Comparison of ENCODE assay signal across 25 cellular contexts in genomic region chr22:37558815-37559214, GRCh38. TPM values are rescaled to one million over a fixed set of nuclear protein-coding genes. Genes with fewer than 3 reads are reported as not detected.
DNase-seq lines count a peak whose midpoint lies in the region; TF ChIP-seq lines count a peak whose summit lies in the region.
"Had no signal": no experiment of that assay in that cellular context is flagged by ENCODE, and none has a peak within 500 bp of the region (broad histone marks: within the 10 kb centered on the region; RNA-seq: fewer than 3 reads in every experiment).

No MANE protein-coding gene starts in this region.

- no peaks in the 10 kb centered on the region for H3K9me3 ChIP-seq in H9 (ENCODE audit: control insufficient read depth, low read depth, low read length)
- no peaks in the 10 kb centered on the region for H3K9me3 ChIP-seq in mesenchymal stem cell (ENCODE audit: control insufficient read depth, low read length)
- no peaks in the 10 kb centered on the region for H3K9me3 ChIP-seq in spleen
- H3K9me3 ChIP-seq in SK-N-SH: no peaks in the 10 kb centered on the region
- H3K9me3 ChIP-seq: thyroid gland had no signal

- H3K4me3 Mint-ChIP-seq in H9: peak overlapping the region in 1 of 2 experiments; percentile 41; a peak in 1 of 5 replicates
- peak overlapping the region in 3 of 5 experiments; percentile 0 to 73 (median 23) for H3K4me3 Mint-ChIP-seq in brain
- no peak overlapping the region for H3K4me3 Mint-ChIP-seq in activated T-cell treated with anti-CD3 and anti-CD28 coated beads, Interleukin-2, amount 50 U/mL, for 24 hours
- H3K4me3 Mint-ChIP-seq: activated B cell treated with CpG ODN at 0.5 μM for 24 hours; activated naive CD8-positive, alpha-beta T cell treated with anti-CD3 and anti-CD28 coated beads for 36 hours had no signal

- H3K27me3 ChIP-seq in H9 (ENCODE audit: insufficient read depth, low read length) (peaks cover 3% of the 10 kb centered on the region; the same call in 1 of the 2 replicates), mesenchymal stem cell (ENCODE audit: control insufficient read depth in 1 of 2, insufficient read depth in 1 of 2, low read length in 2 of 2) (no peaks in the 10 kb centered on the region), spleen (replicated peaks in 1 of 7) (peaks cover 0 to 81% (median 22%) of the 10 kb centered on the region in 7 donors), SK-N-SH (ENCODE audit: insufficient read depth) (no peaks in the 10 kb centered on the region)
- H3K27me3 ChIP-seq: SJSA1, thyroid gland had no signal

- H4K8ac ChIP-seq in H9 (replicated peaks; ENCODE audit: insufficient read length, low read depth, low read length): no peak overlapping the region
- H4K8ac ChIP-seq in mesenchymal stem cell (ENCODE audit: low read length): no peak overlapping the region

- no peak overlapping the region for H4K91ac ChIP-seq in H9 (ENCODE audit: insufficient read length, low read depth, low read length)
- peak overlapping the region; percentile 85 for H4K91ac ChIP-seq in mesenchymal stem cell (ENCODE audit: low read length)

- H3K4me3 ChIP-seq in mesenchymal stem cell (ENCODE audit: insufficient read depth in 1 of 2, low read depth in 1 of 2, low read length in 2 of 2): no peak overlapping the region
- H3K4me3 ChIP-seq in spleen: no peak overlapping the region
- no peak overlapping the region for H3K4me3 ChIP-seq in SK-N-SH (ENCODE audit: low read depth in 2 of 2, low read length in 1 of 2)
- H3K4me3 ChIP-seq: cardiac muscle cell, thyroid gland had no signal

- H3K79me2 ChIP-seq in H9 (ENCODE audit: insufficient read depth, low read length): no peaks in the 10 kb centered on the region; the same call in 1 of the 2 replicates
- peaks cover 32% of the 10 kb centered on the region for H3K79me2 ChIP-seq in SK-N-SH (ENCODE audit: insufficient read depth)

- H2AK5ac ChIP-seq in H9 (ENCODE audit: insufficient read length, low read length): no peak overlapping the region
- peak overlapping the region; percentile 51 for H2AK5ac ChIP-seq in mesenchymal stem cell (ENCODE audit: low read length, severe bottlenecking)

- H3K4ac ChIP-seq in H9 (ENCODE audit: low read depth, low read length) (no peak overlapping the region), mesenchymal stem cell (ENCODE audit: low read depth in 1 of 2, low read length in 2 of 2) (peak overlapping the region in 1 of 2 experiments; percentile 15)

- peaks cover 63% of the 10 kb centered on the region for H3K27me3 Mint-ChIP-seq in H9 (ENCODE audit: low read depth)
- H3K27me3 Mint-ChIP-seq in brain: peaks cover 70% of the 10 kb centered on the region
- peaks cover 68% of the 10 kb centered on the region for H3K27me3 Mint-ChIP-seq in activated T-cell treated with anti-CD3 and anti-CD28 coated beads, Interleukin-2, amount 50 U/mL, for 24 hours

- H3K27ac ChIP-seq in H9 (ENCODE audit: insufficient read length, low read depth, low read length) (no peak overlapping the region), mesenchymal stem cell (ENCODE audit: low read length, poor library complexity, severe bottlenecking) (peak overlapping the region; percentile 24), spleen (peak overlapping the region in 5 of 8 donors; percentile 82 to 91 (median 87)), SK-N-SH (ENCODE audit: low read depth in 2 of 2, low read length in 1 of 2) (no peak overlapping the region)
- H3K27ac ChIP-seq: cardiac muscle cell, SJSA1 had no signal

- no peak for TF ChIP-seq RAD21 in SK-N-SH (IDR thresholded peaks at IDR 0.05; ENCODE audit: low read length)

- no peak overlapping the region for H3K18ac ChIP-seq in H9 (ENCODE audit: insufficient read length, low read depth, low read length)
- peak overlapping the region in 1 of 2 experiments; percentile 61 for H3K18ac ChIP-seq in mesenchymal stem cell (ENCODE audit: low read depth in 1 of 2, low read length in 2 of 2)

- H2BK15ac ChIP-seq in H9 (ENCODE audit: low read depth, low read length) (no peak overlapping the region), mesenchymal stem cell (ENCODE audit: low read depth, poor library complexity, severe bottlenecking) (peak overlapping the region; percentile 15)

- H3K4me1 ChIP-seq in H9 (ENCODE audit: insufficient read depth, low read length) (peaks cover 7% of the 10 kb centered on the region; the same call in 1 of the 2 replicates), mesenchymal stem cell (ENCODE audit: control insufficient read depth, insufficient read depth, low read depth, low read length) (peaks cover 48% of the 10 kb centered on the region), spleen (peaks cover 13 to 51% (median 37%) of the 10 kb centered on the region in 6 donors), SK-N-SH (ENCODE audit: control insufficient read depth in 1 of 2, insufficient read depth in 2 of 2, low read depth in 1 of 2, low read length in 1 of 2) (peaks cover 10 to 20% of the 10 kb centered on the region in 2 experiments; a peak in 3 of 4 replicates)

- no peak overlapping the region for H2AFZ ChIP-seq in H9 (ENCODE audit: low read length)
- no peak overlapping the region for H2AFZ ChIP-seq in mesenchymal stem cell (ENCODE audit: low read depth, low read length)
- H2AFZ ChIP-seq in SK-N-SH (ENCODE audit: low read depth): no peak overlapping the region

- no peak overlapping the region for H3K9ac ChIP-seq in H9 (ENCODE audit: extremely low read depth, insufficient read length, low read length)
- H3K9ac ChIP-seq in mesenchymal stem cell (ENCODE audit: low read length): no peak overlapping the region
- no peak overlapping the region for H3K9ac ChIP-seq in SK-N-SH

- POLR2A ChIA-PET in SK-N-SH (lab: Yijun Ruan, JAX): no interaction called here

- H3F3A ChIP-seq in SK-N-SH (replicated peaks; ENCODE audit: insufficient read depth): peaks cover 36% of the 10 kb centered on the region

- peaks cover 44 to 51% of the 10 kb centered on the region in 2 experiments for H3K4me1 Mint-ChIP-seq in H9
- H3K4me1 Mint-ChIP-seq in brain: peaks cover 55% of the 10 kb centered on the region
- H3K4me1 Mint-ChIP-seq in activated T-cell treated with anti-CD3 and anti-CD28 coated beads, Interleukin-2, amount 50 U/mL, for 24 hours (ENCODE audit: low read depth): peaks cover 18% of the 10 kb centered on the region

- no peak overlapping the region for H3T11ph ChIP-seq in H9 (ENCODE audit: low read length)

- H3K36me3 ChIP-seq in mesenchymal stem cell (ENCODE audit: control insufficient read depth in 1 of 2, insufficient read depth in 2 of 2, low read depth in 1 of 2, low read length in 2 of 2): peaks cover 5 to 12% of the 10 kb centered on the region in 2 experiments
- H3K36me3 ChIP-seq in spleen: no peaks in the 10 kb centered on the region
- H3K36me3 ChIP-seq in SK-N-SH (replicated peaks in 1 of 2; ENCODE audit: control insufficient read depth in 1 of 2, insufficient read depth in 2 of 2, low read length in 1 of 2): no peaks in the 10 kb centered on the region
- H3K36me3 ChIP-seq: cardiac muscle cell, thyroid gland had no signal

- H3K56ac ChIP-seq in H9 (ENCODE audit: insufficient read length, low read depth, low read length): no peak overlapping the region

- TF ChIP-seq CTCF in H9 (conservative IDR thresholded peaks at IDR 0.05): no peak
- TF ChIP-seq CTCF in brain (conservative IDR thresholded peaks at IDR 0.05): no peak
- no peak for TF ChIP-seq CTCF in spleen (IDR thresholded peaks at IDR 0.05 in 8 of 11, conservative IDR thresholded peaks at IDR 0.05 in 3 of 11)
- no peak for TF ChIP-seq CTCF in SK-N-SH (IDR thresholded peaks at IDR 0.05)

- H3K79me1 ChIP-seq in H9 (ENCODE audit: insufficient read depth, low read depth, low read length, poor library complexity, severe bottlenecking) (no peaks in the 10 kb centered on the region), mesenchymal stem cell (replicated peaks; ENCODE audit: low read length, poor library complexity, severe bottlenecking) (peaks cover 4% of the 10 kb centered on the region)

- DNase-seq in H9 (peak; percentile 27), mesenchymal stem cell (no peak), spleen (no peak), iPS-NIHi11 (ENCODE audit: low spot score) (no peak), SK-N-SH (no peak), DMS 273 (lab: John Stamatoyannopoulos, UW; ENCODE audit: unreplicated experiment) (no peak)
- no peak for DNase-seq in activated T-cell treated with anti-CD3 and anti-CD28 coated beads, Interleukin-2, amount 50 U/mL, for 24 hours
- DNase-seq: activated B cell treated with CpG ODN at 0.5 μM for 24 hours; activated CD8-positive, alpha-beta memory T cell treated with anti-CD3 and anti-CD28 coated beads for 24 hours; activated naive CD8-positive, alpha-beta T cell treated with anti-CD3 and anti-CD28 coated beads for 36 hours; CD4-positive, alpha-beta memory T cell; effector memory CD4-positive, alpha-beta T cell; hypothalamus; kidney glomerular epithelial cell; NCI-H1417; NCI-H82; PC-3; posterior cingulate gyrus; thyroid gland had no signal

- no peak overlapping the region for H4K5ac ChIP-seq in H9 (ENCODE audit: insufficient read length, low read depth, low read length)

- H2BK5ac ChIP-seq in H9 (ENCODE audit: insufficient read length, low read length) (no peak overlapping the region), mesenchymal stem cell (ENCODE audit: low read depth, low read length, poor library complexity, severe bottlenecking) (no peak overlapping the region)

- H3K23ac ChIP-seq in H9 (ENCODE audit: insufficient read length, low read depth, low read length) (no peak overlapping the region), mesenchymal stem cell (ENCODE audit: low read length in 2 of 2) (no peak overlapping the region)

- intact Hi-C loops in spleen (cut with DNase I; ENCODE audit: low total_unique reads): no loop called here

- no CpG with 5 or more reads among the region's 7 CpGs for WGBS in H9 (ENCODE audit: extremely low coverage, insufficient read length, low lambda C conversion rate)
- WGBS in mesenchymal stem cell: 85% methylated on average over 7 of the region's 7 CpGs
- WGBS in spleen, 5 donors: 81 to 87% (median 86%) methylated on average over 7 of the region's 7 CpGs
- WGBS in SK-N-SH (ENCODE audit: low lambda C conversion rate): 92% methylated on average over 7 of the region's 7 CpGs

- no peaks in the 10 kb centered on the region; a peak in 1 of 5 replicates for H3K9me3 Mint-ChIP-seq in H9
- peaks cover 0 to 2% (median 0%) of the 10 kb centered on the region in 5 experiments for H3K9me3 Mint-ChIP-seq in brain
- no peaks in the 10 kb centered on the region for H3K9me3 Mint-ChIP-seq in activated T-cell treated with anti-CD3 and anti-CD28 coated beads, Interleukin-2, amount 50 U/mL, for 24 hours
- H3K9me3 Mint-ChIP-seq: activated B cell treated with CpG ODN at 0.5 μM for 24 hours; activated naive CD8-positive, alpha-beta T cell treated with anti-CD3 and anti-CD28 coated beads for 36 hours; CD4-positive, alpha-beta memory T cell had no signal

- peaks cover 13% of the 10 kb centered on the region for H3K23me2 ChIP-seq in H9 (ENCODE audit: insufficient read length, low read depth, low read length, poor library complexity, severe bottlenecking)

- H2BK20ac ChIP-seq in H9 (ENCODE audit: low read depth, low read length, poor library complexity, severe bottlenecking): no peak overlapping the region

- H4K20me1 ChIP-seq in H9 (ENCODE audit: control insufficient read depth, insufficient read depth, insufficient read length): no peaks in the 10 kb centered on the region
- peaks cover 17% of the 10 kb centered on the region for H4K20me1 ChIP-seq in SK-N-SH (ENCODE audit: insufficient read depth)

- TF ChIP-seq EP300 in SK-N-SH (IDR thresholded peaks at IDR 0.05; ENCODE audit: borderline replicate concordance in 1 of 2, low read depth in 1 of 2, low read length in 1 of 2): no peak

- no peak overlapping the region for H2BK12ac ChIP-seq in H9 (ENCODE audit: insufficient read length, low read depth, low read length)
- H2BK12ac ChIP-seq in mesenchymal stem cell (ENCODE audit: low read length in 2 of 2): peak overlapping the region; percentile 20 to 89

- H3K4me2 ChIP-seq in H9 (ENCODE audit: insufficient read depth, insufficient read length, low read length): no peak overlapping the region
- H3K4me2 ChIP-seq in mesenchymal stem cell (ENCODE audit: low read length, poor library complexity, severe bottlenecking): no peak overlapping the region
- no peak overlapping the region for H3K4me2 ChIP-seq in SK-N-SH

- H2BK120ac ChIP-seq in H9 (ENCODE audit: low read depth, low read length, poor library complexity, severe bottlenecking) (no peak overlapping the region), mesenchymal stem cell (ENCODE audit: low read depth, low read length) (no peak overlapping the region)

- H3K36me3 Mint-ChIP-seq in H9 (ENCODE audit: insufficient read depth in 1 of 3, low read depth in 3 of 3) (peaks cover 0 to 2% (median 0%) of the 10 kb centered on the region in 3 experiments; a peak in 1 of 7 replicates), brain (no peaks in the 10 kb centered on the region)
- H3K36me3 Mint-ChIP-seq in activated T-cell treated with anti-CD3 and anti-CD28 coated beads, Interleukin-2, amount 50 U/mL, for 24 hours (ENCODE audit: low read depth): no peaks in the 10 kb centered on the region
- H3K36me3 Mint-ChIP-seq: activated naive CD8-positive, alpha-beta T cell treated with anti-CD3 and anti-CD28 coated beads for 36 hours; CD4-positive, alpha-beta memory T cell had no signal

- no peak overlapping the region for H3K14ac ChIP-seq in H9 (ENCODE audit: insufficient read depth, low read length)
- peak overlapping the region in 1 of 2 experiments; percentile 19 for H3K14ac ChIP-seq in mesenchymal stem cell (ENCODE audit: low read length in 2 of 2)

- H3K27ac Mint-ChIP-seq in H9 (no peak overlapping the region), brain (peak overlapping the region in 3 of 5 experiments; percentile 10 to 87 (median 45))
- H3K27ac Mint-ChIP-seq in activated T-cell treated with anti-CD3 and anti-CD28 coated beads, Interleukin-2, amount 50 U/mL, for 24 hours: no peak overlapping the region
- H3K27ac Mint-ChIP-seq: activated B cell treated with CpG ODN at 0.5 μM for 24 hours; activated naive CD8-positive, alpha-beta T cell treated with anti-CD3 and anti-CD28 coated beads for 36 hours; CD4-positive, alpha-beta memory T cell had no signal

- TF ChIP-seq POLR2A in spleen (IDR thresholded peaks at IDR 0.05): no peak

- CTCF ChIA-PET in SK-N-SH (lab: Yijun Ruan, JAX): interaction anchor here (0.7 to 20.5 kb wide), 7 partner anchors 9 to 291 kb away, joined by 3 to 647 read pairs (median 3); no protein-coding TSS in a partner anchor

- no peaks in the 10 kb centered on the region for H3K9me2 ChIP-seq in SK-N-SH

RNA-seq across cellular contexts. Expression of gene CDC42EP1, which starts 1.5 kb away (rescaled TPM):
- total RNA-seq in H9 (2021) (23.0 and 24.3 TPM in 2 replicates), spleen (10 to 100 TPM; 13.2 to 35.7 (median 22.4) TPM)
- polyA plus RNA-seq in brain (ENCODE audit: insufficient read depth, low read depth, low replicate concordance) (69.7 TPM), spleen (10 to 100 TPM in 1 of 3 donors, 1 to 10 TPM in 2; 4.6 to 13.7 (median 4.8) TPM), SK-N-SH (2012; rRNA removed) (11.5 and 24.9 TPM in 2 replicates)
- polyA plus RNA-seq in mesenchymal stem cell (2013, experiment 1 of 2): 117 TPM
- 113 TPM for polyA plus RNA-seq in mesenchymal stem cell (2013, experiment 2 of 2)
- 8.9 and 15.8 TPM in 2 replicates for polyA plus RNA-seq in SK-N-SH (2012; cell fraction: cytosol; rRNA removed)
- 14.2 and 19.4 TPM in 2 replicates for polyA plus RNA-seq in SK-N-SH (2012; cell fraction: nucleus; rRNA removed)
- total RNA-seq: activated B cell treated with CpG ODN at 0.5 μM for 24 hours; CD4-positive, alpha-beta memory T cell had no signal
- polyA plus RNA-seq: CD4-positive, alpha-beta memory T cell had no signal

RNA-seq across cellular contexts. Expression of gene LGALS2, which starts 21.1 kb away (rescaled TPM):
- not detected in 2 replicates for total RNA-seq in H9 (2021)
- polyA plus RNA-seq in brain (ENCODE audit: insufficient read depth, low read depth, low replicate concordance): not detected
- not detected for polyA plus RNA-seq in mesenchymal stem cell (2013, experiment 1 of 2)
- not detected for polyA plus RNA-seq in mesenchymal stem cell (2013, experiment 2 of 2)
- 10 to 100 TPM in 5 of 7 donors, 1 to 10 TPM in 1, not detected in 1; 3.9 to 22.8 (median 12.8) TPM for total RNA-seq in spleen
- 10 to 100 TPM; 21.1 to 41.8 (median 25.5) TPM for polyA plus RNA-seq in spleen
- not detected in 2 replicates for polyA plus RNA-seq in SK-N-SH (2012; rRNA removed)
- not detected in 2 replicates for polyA plus RNA-seq in SK-N-SH (2012; cell fraction: cytosol; rRNA removed)
- not detected in 2 replicates for polyA plus RNA-seq in SK-N-SH (2012; cell fraction: nucleus; rRNA removed)
- total RNA-seq: activated B cell treated with CpG ODN at 0.5 μM for 24 hours; activated naive CD8-positive, alpha-beta T cell treated with anti-CD3 and anti-CD28 coated beads for 36 hours; cardiac muscle cell; fibroblast of lung; PC-3; SJSA1; T-helper 2 cell treated with Interferon-gamma antibody and Interleukin-4, amounts not matched to agents 100 ng/mL and 5 ng/mL, for 36 hours; thyroid gland had no signal
- polyA plus RNA-seq: AG04450; cardiac muscle cell; CD4-positive, alpha-beta memory T cell had no signal

RNA-seq across cellular contexts. Expression of gene CARD10, which starts 39.6 kb away (rescaled TPM):
- 17.1 and 17.7 TPM in 2 replicates for total RNA-seq in H9 (2021)
- polyA plus RNA-seq in brain (ENCODE audit: insufficient read depth, low read depth, low replicate concordance): 3.7 TPM
- 3.1 TPM for polyA plus RNA-seq in mesenchymal stem cell (2013, experiment 1 of 2)
- 3.2 TPM for polyA plus RNA-seq in mesenchymal stem cell (2013, experiment 2 of 2)
- total RNA-seq in spleen: 10 to 100 TPM in 4 of 7 donors, 1 to 10 TPM in 3; 6.9 to 12.5 (median 11.3) TPM
- polyA plus RNA-seq in spleen: 1 to 10 TPM; 2.5 to 9.1 (median 5.7) TPM
- 13.9 and 14.5 TPM in 2 replicates for polyA plus RNA-seq in SK-N-SH (2012; rRNA removed)
- 4.4 and 7.2 TPM in 2 replicates for polyA plus RNA-seq in SK-N-SH (2012; cell fraction: cytosol; rRNA removed)
- 27.9 and 29.5 TPM in 2 replicates for polyA plus RNA-seq in SK-N-SH (2012; cell fraction: nucleus; rRNA removed)
- total RNA-seq: activated B cell treated with CpG ODN at 0.5 μM for 24 hours had no signal
- polyA plus RNA-seq: CD4-positive, alpha-beta memory T cell had no signal

RNA-seq across cellular contexts. Expression of gene GGA1, which starts 49.8 kb away (rescaled TPM):
- 56.0 and 61.7 TPM in 2 replicates for total RNA-seq in H9 (2021)
- 41.6 TPM for polyA plus RNA-seq in brain (ENCODE audit: insufficient read depth, low read depth, low replicate concordance)
- polyA plus RNA-seq in mesenchymal stem cell (2013, experiment 1 of 2): 25.3 TPM
- 23.1 TPM for polyA plus RNA-seq in mesenchymal stem cell (2013, experiment 2 of 2)
- total RNA-seq in spleen: 100 to 1,000 TPM in 1 of 7 donors, 10 to 100 TPM in 6; 67.6 to 115 (median 82.6) TPM
- 100 to 1,000 TPM in 2 of 3 donors, 10 to 100 TPM in 1; 43.4 to 134 (median 121) TPM for polyA plus RNA-seq in spleen
- 81.1 and 99.4 TPM in 2 replicates for polyA plus RNA-seq in SK-N-SH (2012; rRNA removed)
- 26.3 and 38.0 TPM in 2 replicates for polyA plus RNA-seq in SK-N-SH (2012; cell fraction: cytosol; rRNA removed)
- polyA plus RNA-seq in SK-N-SH (2012; cell fraction: nucleus; rRNA removed): 424 and 495 TPM in 2 replicates

Comparison
In these comparisons a context has a peak if more than half of its experiments do, and no peak if none do; other contexts are left out.
1. H3K27ac ChIP-seq: peak in mesenchymal stem cell (single experiment) and spleen (5 of 8); none in H9 (single experiment) and SK-N-SH (0 of 2).
2. H3K27ac Mint-ChIP-seq: peak in brain (3 of 5); none in H9 (0 of 3) and activated T-cell treated with anti-CD3 and anti-CD28 coated beads, Interleukin-2, amount 50 U/mL, for 24 hours (single experiment).
3. RNA of gene LGALS2, which starts 21.1 kb away (polyA plus RNA-seq): 21.1 to 41.8 TPM in spleen; not detected in brain (single experiment) and not detected in SK-N-SH; every median in the first group is over 10 times any median in the second.